1 cellular context compared by ENCODE assay signal in genomic region chr11:8329336-8329735, GRCh38.
TF ChIP-seq lines count a peak whose summit lies in the region.

No MANE protein-coding gene starts in this region.

TF ChIP-seq in HEK293, 187 proteins besides CTCF, POLR2A, EP300 and RAD21 (continued from another document):
- TF ChIP-seq, protein P1, sequence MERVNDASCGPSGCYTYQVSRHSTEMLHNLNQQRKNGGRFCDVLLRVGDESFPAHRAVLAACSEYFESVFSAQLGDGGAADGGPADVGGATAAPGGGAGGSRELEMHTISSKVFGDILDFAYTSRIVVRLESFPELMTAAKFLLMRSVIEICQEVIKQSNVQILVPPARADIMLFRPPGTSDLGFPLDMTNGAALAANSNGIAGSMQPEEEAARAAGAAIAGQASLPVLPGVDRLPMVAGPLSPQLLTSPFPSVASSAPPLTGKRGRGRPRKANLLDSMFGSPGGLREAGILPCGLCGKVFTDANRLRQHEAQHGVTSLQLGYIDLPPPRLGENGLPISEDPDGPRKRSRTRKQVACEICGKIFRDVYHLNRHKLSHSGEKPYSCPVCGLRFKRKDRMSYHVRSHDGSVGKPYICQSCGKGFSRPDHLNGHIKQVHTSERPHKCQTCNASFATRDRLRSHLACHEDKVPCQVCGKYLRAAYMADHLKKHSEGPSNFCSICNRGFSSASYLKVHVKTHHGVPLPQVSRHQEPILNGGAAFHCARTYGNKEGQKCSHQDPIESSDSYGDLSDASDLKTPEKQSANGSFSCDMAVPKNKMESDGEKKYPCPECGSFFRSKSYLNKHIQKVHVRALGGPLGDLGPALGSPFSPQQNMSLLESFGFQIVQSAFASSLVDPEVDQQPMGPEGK (tag by site-specific recombination; IDR thresholded peaks at IDR 0.05), result 0 out of 2 replicates have a peak, but pooled peaks have one; percentile 9
- no peak for TF ChIP-seq ZNF501 (tag by site-specific recombination; IDR thresholded peaks at IDR 0.05)
- no peak for TF ChIP-seq ZNF398 (tag by site-specific recombination; IDR thresholded peaks at IDR 0.05)
- TF ChIP-seq, protein P2, sequence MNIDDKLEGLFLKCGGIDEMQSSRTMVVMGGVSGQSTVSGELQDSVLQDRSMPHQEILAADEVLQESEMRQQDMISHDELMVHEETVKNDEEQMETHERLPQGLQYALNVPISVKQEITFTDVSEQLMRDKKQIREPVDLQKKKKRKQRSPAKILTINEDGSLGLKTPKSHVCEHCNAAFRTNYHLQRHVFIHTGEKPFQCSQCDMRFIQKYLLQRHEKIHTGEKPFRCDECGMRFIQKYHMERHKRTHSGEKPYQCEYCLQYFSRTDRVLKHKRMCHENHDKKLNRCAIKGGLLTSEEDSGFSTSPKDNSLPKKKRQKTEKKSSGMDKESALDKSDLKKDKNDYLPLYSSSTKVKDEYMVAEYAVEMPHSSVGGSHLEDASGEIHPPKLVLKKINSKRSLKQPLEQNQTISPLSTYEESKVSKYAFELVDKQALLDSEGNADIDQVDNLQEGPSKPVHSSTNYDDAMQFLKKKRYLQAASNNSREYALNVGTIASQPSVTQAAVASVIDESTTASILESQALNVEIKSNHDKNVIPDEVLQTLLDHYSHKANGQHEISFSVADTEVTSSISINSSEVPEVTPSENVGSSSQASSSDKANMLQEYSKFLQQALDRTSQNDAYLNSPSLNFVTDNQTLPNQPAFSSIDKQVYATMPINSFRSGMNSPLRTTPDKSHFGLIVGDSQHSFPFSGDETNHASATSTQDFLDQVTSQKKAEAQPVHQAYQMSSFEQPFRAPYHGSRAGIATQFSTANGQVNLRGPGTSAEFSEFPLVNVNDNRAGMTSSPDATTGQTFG (tag by site-specific recombination; IDR thresholded peaks at IDR 0.05; ENCODE audit: borderline replicate concordance), result no peak
- 0 out of 2 replicates have a peak, but pooled peaks have one; percentile 4 for TF ChIP-seq ZNF335 (tag by site-specific recombination; conservative IDR thresholded peaks at IDR 0.05)
- TF ChIP-seq ZNF341 (tag by site-specific recombination; IDR thresholded peaks at IDR 0.05; ENCODE audit: low read depth), result peak; percentile 58
